8 cellular contexts compared by ENCODE assay signal in the genomic region with DNA sequence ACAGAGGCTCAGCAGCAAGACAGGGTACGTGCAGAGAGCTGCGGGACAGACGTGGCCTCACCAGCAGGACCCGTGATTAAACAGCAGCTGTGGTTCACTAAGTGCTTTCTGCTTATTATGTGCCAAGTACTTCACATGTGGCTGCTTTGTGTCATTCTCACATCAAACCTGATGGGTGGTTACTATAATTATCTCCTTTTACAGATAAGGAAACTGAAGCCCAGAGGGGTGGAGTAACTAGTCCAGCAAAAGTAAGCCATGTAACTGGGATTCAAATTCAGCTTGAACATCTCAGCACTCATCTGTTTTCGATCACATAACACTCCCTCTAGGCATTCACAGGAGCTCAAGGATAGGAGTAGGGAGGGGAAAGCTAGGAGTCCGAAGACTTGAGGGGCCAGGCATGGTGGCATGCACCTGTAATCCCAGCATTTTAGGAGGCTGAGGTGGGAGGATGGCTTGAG. TPM values are rescaled to one million over a fixed set of nuclear protein-coding genes. Genes with fewer than 3 reads are reported as not detected.
A peak's percentile ranks its signal among the peaks of the same experiment; 100 is the strongest.
DNase-seq lines count a peak whose midpoint lies in the region; ATAC-seq and TF ChIP-seq lines count a peak whose summit lies in the region.

No MANE protein-coding gene starts in this region.

- no peak overlapping the region for H3K4me3 Mint-ChIP-seq in activated CD4-positive, alpha-beta memory T cell treated with anti-CD3 and anti-CD28 coated beads, Interleukin-2, amount 10 ng/mL, durations not matched to agents 7 days and 5 days
- no peak overlapping the region for H3K4me3 Mint-ChIP-seq in activated CD4-positive, alpha-beta memory T cell treated with anti-CD3 and anti-CD28 coated beads for 36 hours
- no peak overlapping the region for H3K4me3 Mint-ChIP-seq in type B pancreatic cell

- intact Hi-C loops in activated CD4-positive, alpha-beta memory T cell treated with anti-CD3 and anti-CD28 coated beads for 36 hours (cut with micrococcal nuclease), result loop anchor here (10.0 kb wide), 1 partner anchor 50 kb away; the partner anchor contains the start of gene CLIC4

- no peaks in the 10 kb centered on the region for H3K9me3 Mint-ChIP-seq in activated CD4-positive, alpha-beta memory T cell treated with anti-CD3 and anti-CD28 coated beads, Interleukin-2, amount 10 ng/mL, durations not matched to agents 7 days and 5 days
- no peaks in the 10 kb centered on the region for H3K9me3 Mint-ChIP-seq in activated CD4-positive, alpha-beta memory T cell treated with anti-CD3 and anti-CD28 coated beads for 36 hours
- peaks cover 4% of the 10 kb centered on the region for H3K9me3 Mint-ChIP-seq in type B pancreatic cell

- DNase-seq in activated CD4-positive, alpha-beta memory T cell treated with anti-CD3 and anti-CD28 coated beads, Interleukin-2, amount 10 ng/mL, durations not matched to agents 7 days and 5 days, result no peak
- no peak for DNase-seq in activated CD4-positive, alpha-beta memory T cell treated with anti-CD3 and anti-CD28 coated beads for 36 hours
- DNase-seq in NCI-H510A (lab: John Stamatoyannopoulos, UW) (peak; percentile 47), foreskin fibroblast (peak; percentile 68 to 86), type B pancreatic cell (ENCODE audit: extremely low spot score, unreplicated experiment) (no peak), hippocampal formation (lab: John Stamatoyannopoulos, UW) (no peak)

- H3K36me3 Mint-ChIP-seq in activated CD4-positive, alpha-beta memory T cell treated with anti-CD3 and anti-CD28 coated beads, Interleukin-2, amount 10 ng/mL, durations not matched to agents 7 days and 5 days (ENCODE audit: low read depth), result no peaks in the 10 kb centered on the region
- H3K36me3 Mint-ChIP-seq in activated CD4-positive, alpha-beta memory T cell treated with anti-CD3 and anti-CD28 coated beads for 36 hours, result no peaks in the 10 kb centered on the region
- no peaks in the 10 kb centered on the region for H3K36me3 Mint-ChIP-seq in type B pancreatic cell

- H3K4me1 Mint-ChIP-seq in activated CD4-positive, alpha-beta memory T cell treated with anti-CD3 and anti-CD28 coated beads, Interleukin-2, amount 10 ng/mL, durations not matched to agents 7 days and 5 days, result peaks cover 35% of the 10 kb centered on the region
- H3K4me1 Mint-ChIP-seq in activated CD4-positive, alpha-beta memory T cell treated with anti-CD3 and anti-CD28 coated beads for 36 hours (ENCODE audit: low read depth), result peaks cover 1% of the 10 kb centered on the region
- peaks cover 8% of the 10 kb centered on the region for H3K4me1 Mint-ChIP-seq in type B pancreatic cell (ENCODE audit: unreplicated experiment)

- CTCF ChIA-PET in activated CD4-positive, alpha-beta memory T cell treated with anti-CD3 and anti-CD28 coated beads, Interleukin-2, amount 10 ng/mL, durations not matched to agents 7 days and 5 days (lab: Charles Lee), result interaction anchor here (1.0 to 1.4 kb wide), 3 partner anchors 50 to 140 kb away, joined by 3 to 4 read pairs (median 3); partner anchors contain the start of gene CLIC4
- CTCF ChIA-PET in activated CD4-positive, alpha-beta memory T cell treated with anti-CD3 and anti-CD28 coated beads for 36 hours (lab: Charles Lee), result interaction anchor here (0.6 to 10.6 kb wide), 2 partner anchors 29 to 133 kb away, joined by 4 to 299 read pairs; no protein-coding TSS in a partner anchor

- no peak for TF ChIP-seq CTCF in foreskin fibroblast (IDR thresholded peaks at IDR 0.05; ENCODE audit: low read depth, low read length)
- no peak for TF ChIP-seq CTCF in type B pancreatic cell (conservative IDR thresholded peaks at IDR 0.05)

- H3K4me3 ChIP-seq in foreskin fibroblast (ENCODE audit: low read depth in 1 of 2, low read length in 2 of 2), result no peak overlapping the region

- ATAC-seq in GM18873 (IDR thresholded peaks at IDR 0.05; ENCODE audit: low FRiP score, unreplicated experiment) (no peak), GM21723 (IDR thresholded peaks at IDR 0.05; ENCODE audit: unreplicated experiment) (no peak)

- H3K27me3 Mint-ChIP-seq in activated CD4-positive, alpha-beta memory T cell treated with anti-CD3 and anti-CD28 coated beads, Interleukin-2, amount 10 ng/mL, durations not matched to agents 7 days and 5 days, result peaks cover 7% of the 10 kb centered on the region
- H3K27me3 Mint-ChIP-seq in activated CD4-positive, alpha-beta memory T cell treated with anti-CD3 and anti-CD28 coated beads for 36 hours, result peaks cover 3% of the 10 kb centered on the region
- H3K27me3 Mint-ChIP-seq in type B pancreatic cell, result peaks cover 3% of the 10 kb centered on the region

- peak overlapping the region; percentile 67 for H3K27ac Mint-ChIP-seq in activated CD4-positive, alpha-beta memory T cell treated with anti-CD3 and anti-CD28 coated beads, Interleukin-2, amount 10 ng/mL, durations not matched to agents 7 days and 5 days
- H3K27ac Mint-ChIP-seq in activated CD4-positive, alpha-beta memory T cell treated with anti-CD3 and anti-CD28 coated beads for 36 hours, result no peak overlapping the region
- H3K27ac Mint-ChIP-seq in type B pancreatic cell, result peak overlapping the region; percentile 16

- POLR2A ChIA-PET in activated CD4-positive, alpha-beta memory T cell treated with anti-CD3 and anti-CD28 coated beads, Interleukin-2, amount 10 ng/mL, durations not matched to agents 7 days and 5 days (lab: Charles Lee), result interaction anchor here (0.9 kb wide), 1 partner anchor 538 kb away, joined by 4 read pairs; the partner anchor contains the start of gene SYF2
- POLR2A ChIA-PET in activated CD4-positive, alpha-beta memory T cell treated with anti-CD3 and anti-CD28 coated beads for 36 hours (lab: Charles Lee), result no interaction called here

RNA-seq across cellular contexts. Expression of gene CLIC4, which starts 50.8 kb away (rescaled TPM):
- total RNA-seq in activated CD4-positive, alpha-beta memory T cell treated with anti-CD3 and anti-CD28 coated beads, Interleukin-2, amount 10 ng/mL, durations not matched to agents 7 days and 5 days, result 10 to 100 TPM; 28.9 to 30.6 TPM
- total RNA-seq in activated CD4-positive, alpha-beta memory T cell treated with anti-CD3 and anti-CD28 coated beads for 36 hours, result 10 to 100 TPM; 25.5 to 26.3 TPM
- total RNA-seq in type B pancreatic cell (ENCODE audit: low replicate concordance), result 102 and 109 TPM in 2 replicates

RNA-seq across cellular contexts. Expression of gene SRRM1, which starts 51.3 kb away (rescaled TPM):
- 100 to 1,000 TPM; 172 to 183 TPM for total RNA-seq in activated CD4-positive, alpha-beta memory T cell treated with anti-CD3 and anti-CD28 coated beads, Interleukin-2, amount 10 ng/mL, durations not matched to agents 7 days and 5 days
- total RNA-seq in activated CD4-positive, alpha-beta memory T cell treated with anti-CD3 and anti-CD28 coated beads for 36 hours, result 100 to 1,000 TPM; 225 to 227 TPM
- total RNA-seq in type B pancreatic cell (ENCODE audit: low replicate concordance), result 156 and 168 TPM in 2 replicates

Comparison
In these comparisons a context has a peak if more than half of its experiments do, and no peak if none do; other contexts are left out.
1. DNase-seq: peak in NCI-H510A (single experiment) and foreskin fibroblast (2 of 2); none in activated CD4-positive, alpha-beta memory T cell treated with anti-CD3 and anti-CD28 coated beads, Interleukin-2, amount 10 ng/mL, durations not matched to agents 7 days and 5 days (single experiment), activated CD4-positive, alpha-beta memory T cell treated with anti-CD3 and anti-CD28 coated beads for 36 hours (single experiment), type B pancreatic cell (single experiment) and hippocampal formation (0 of 2).